In genomic region chr17:81909966-81910839, GRCh38 we compare ENCODE assay signal across 8 cellular contexts. TPM values are rescaled to one million over a fixed set of nuclear protein-coding genes. Genes with fewer than 3 reads are reported as not detected.
DNase-seq lines count a peak whose midpoint lies in the region; ATAC-seq lines count a peak whose summit lies in the region.

No MANE protein-coding gene starts in this region.

- H3K9me3 ChIP-seq in duodenal mucosa (ENCODE audit: control insufficient read depth in 1 of 2, low read length in 2 of 2): no peaks in the 10 kb centered on the region

- H3K4me1 Mint-ChIP-seq in naive thymus-derived CD8-positive, alpha-beta T cell: peaks cover 0 to 18% (median 9%) of the 10 kb centered on the region in 4 donors

- H3K27ac ChIP-seq in duodenal mucosa (ENCODE audit: low read depth, low read length): peak overlapping the region; percentile 82

- peak overlapping the region; percentile 56 to 74 for H3K9ac ChIP-seq in duodenal mucosa (ENCODE audit: low read depth in 1 of 2, low read length in 2 of 2)

- H3K27me3 Mint-ChIP-seq in naive thymus-derived CD8-positive, alpha-beta T cell: no peaks in the 10 kb centered on the region

- H3K9me3 Mint-ChIP-seq in naive thymus-derived CD8-positive, alpha-beta T cell: no peaks in the 10 kb centered on the region

- peak; percentile 60 for DNase-seq in NCI-H69 (lab: John Stamatoyannopoulos, UW)
- no peak for DNase-seq in naive thymus-derived CD8-positive, alpha-beta T cell
- DNase-seq in amniotic stem cell (lab: John Stamatoyannopoulos, UW): no peak
- no peak for DNase-seq in LoVo (ENCODE audit: low spot score)
- no peak for DNase-seq in stimulated activated CD4-positive, alpha-beta T cell treated with anti-CD3 and anti-CD28 coated beads, Interleukin-2, amount 100 ng/mL, for 24 hours

- H3K4me3 Mint-ChIP-seq in naive thymus-derived CD8-positive, alpha-beta T cell: peak overlapping the region; percentile 69 to 91 (median 84)

- no peak for ATAC-seq in naive thymus-derived CD8-positive, alpha-beta T cell
- ATAC-seq in GM18498 (IDR thresholded peaks at IDR 0.05; ENCODE audit: unreplicated experiment): no peak

- H3K36me3 ChIP-seq in duodenal mucosa (ENCODE audit: control insufficient read depth in 1 of 2, insufficient read depth in 2 of 2, low read length in 2 of 2): peaks cover 50 to 72% of the 10 kb centered on the region in 2 donors

- peaks cover 0 to 22% (median 4%) of the 10 kb centered on the region in 3 donors for H3K36me3 Mint-ChIP-seq in naive thymus-derived CD8-positive, alpha-beta T cell

- no peaks in the 10 kb centered on the region for H3K27me3 ChIP-seq in duodenal mucosa (ENCODE audit: control insufficient read depth in 1 of 2, insufficient read depth in 2 of 2, low read length in 2 of 2)

- H3K4me3 ChIP-seq in GM08714 (ENCODE audit: low read length): peak overlapping the region; percentile 93
- H3K4me3 ChIP-seq in duodenal mucosa (ENCODE audit: low read depth in 1 of 2, low read length in 2 of 2): peak overlapping the region; percentile 79 to 83

- H3K27ac Mint-ChIP-seq in naive thymus-derived CD8-positive, alpha-beta T cell: peak overlapping the region in 6 of 10 donors; percentile 38 to 78 (median 64)

- H3K4me1 ChIP-seq in duodenal mucosa (ENCODE audit: control insufficient read depth in 1 of 2, insufficient read depth in 2 of 2, low read length in 2 of 2): peaks cover 15 to 16% of the 10 kb centered on the region in 2 donors

- POLR2A ChIA-PET in naive thymus-derived CD8-positive, alpha-beta T cell (lab: Charles Lee): interaction anchor here (1.9 to 2.6 kb wide), 2 partner anchors 17 to 38 kb away, joined by 14 to 16 read pairs; partner anchors contain the start of genes ALYREF and ANAPC11

RNA-seq across cellular contexts. Expression of gene PCYT2, which starts 1.0 kb away (rescaled TPM):
- total RNA-seq in naive thymus-derived CD8-positive, alpha-beta T cell: 10 to 100 TPM; 34.9 to 38.5 TPM
- polyA plus RNA-seq in naive thymus-derived CD8-positive, alpha-beta T cell: 10 to 100 TPM; 22.9 to 24.0 (median 23.7) TPM

RNA-seq across cellular contexts. Expression of gene SIRT7, which starts 7.8 kb away (rescaled TPM):
- total RNA-seq in naive thymus-derived CD8-positive, alpha-beta T cell: 10 to 100 TPM; 66.5 to 70.8 TPM
- polyA plus RNA-seq in naive thymus-derived CD8-positive, alpha-beta T cell: 10 to 100 TPM; 21.3 to 30.6 (median 25.6) TPM

RNA-seq across cellular contexts. Expression of gene NPB, which starts 8.2 kb away (rescaled TPM):
- 1 to 10 TPM in 1 of 2 experiments, under 1 TPM in 1; 0.69 to 1.0 TPM for total RNA-seq in naive thymus-derived CD8-positive, alpha-beta T cell
- polyA plus RNA-seq in naive thymus-derived CD8-positive, alpha-beta T cell: not detected

RNA-seq across cellular contexts. Expression of gene MAFG, which starts 17.3 kb away (rescaled TPM):
- total RNA-seq in naive thymus-derived CD8-positive, alpha-beta T cell: 10 to 100 TPM; 17.1 to 18.0 TPM
- polyA plus RNA-seq in naive thymus-derived CD8-positive, alpha-beta T cell: 1 to 10 TPM; 1.2 to 2.5 (median 2.2) TPM

RNA-seq across cellular contexts. Expression of gene ANAPC11, which starts 18.7 kb away (rescaled TPM):
- 10 to 100 TPM; 38.7 to 48.1 TPM for total RNA-seq in naive thymus-derived CD8-positive, alpha-beta T cell
- polyA plus RNA-seq in naive thymus-derived CD8-positive, alpha-beta T cell: 100 to 1,000 TPM; 273 to 324 (median 275) TPM
